In the genomic region with DNA sequence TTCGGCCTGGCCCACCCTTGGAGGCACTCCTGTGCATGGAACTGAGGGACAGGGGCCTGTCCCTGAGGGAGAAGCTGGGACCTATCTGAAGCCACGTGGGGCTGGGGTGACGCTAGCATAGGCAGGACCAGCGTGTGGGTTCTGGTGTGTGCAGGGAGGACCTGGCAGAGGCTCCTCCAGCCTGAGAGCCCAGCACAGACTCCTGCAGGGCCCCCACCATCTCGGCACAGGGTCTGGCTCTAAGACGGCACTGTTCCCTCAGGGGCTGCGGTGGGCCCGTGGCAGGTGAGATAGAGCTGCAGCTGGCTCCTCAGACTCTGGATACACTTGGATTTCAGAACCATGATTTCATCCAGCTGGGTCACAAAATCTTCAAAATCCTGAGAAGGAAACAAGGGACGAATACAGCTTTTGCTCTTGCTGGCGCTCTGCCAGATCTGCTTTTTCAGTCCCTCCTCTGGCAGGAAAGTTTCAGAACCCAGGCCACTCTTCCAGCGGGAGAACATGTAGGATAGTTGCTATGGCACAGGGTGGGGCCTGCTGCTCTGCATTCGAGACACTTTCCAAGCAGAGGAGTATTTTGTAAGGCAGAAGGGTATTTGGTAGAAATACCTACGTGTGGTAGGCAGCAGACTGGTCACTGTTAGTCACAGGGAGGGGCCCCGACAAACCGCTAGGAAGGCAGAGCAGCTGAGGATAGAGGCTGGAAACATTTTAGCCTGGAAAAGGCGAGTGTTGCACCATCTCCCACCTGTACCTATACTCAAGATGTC, we compare ENCODE assay signal across 10 cellular contexts.
DNase-seq lines count a peak whose midpoint lies in the region; ATAC-seq and TF ChIP-seq lines count a peak whose summit lies in the region.
"Had no signal": no experiment of that assay in that cellular context is flagged by ENCODE, and none has a peak within 500 bp of the region (broad histone marks: within the 10 kb centered on the region; RNA-seq: fewer than 3 reads in every experiment).

No MANE protein-coding gene starts in this region.

- peaks cover 9% of the 10 kb centered on the region for H3F3A ChIP-seq in neural progenitor cell (ENCODE audit: low read depth)

- H3K4me1 Mint-ChIP-seq in neural progenitor cell, result peaks cover 4% of the 10 kb centered on the region

- H3K4me2 ChIP-seq in neural progenitor cell, result no peak overlapping the region

- peaks cover 7% of the 10 kb centered on the region for H3K27me3 Mint-ChIP-seq in neural progenitor cell (ENCODE audit: insufficient read depth, low read depth)

- no peak for ATAC-seq in sciatic nerve
- no peak for ATAC-seq in HG03521 (IDR thresholded peaks at IDR 0.05; ENCODE audit: unreplicated experiment)
- ATAC-seq in GM18873 (IDR thresholded peaks at IDR 0.05; ENCODE audit: low FRiP score, unreplicated experiment), result no peak

- H3K9ac ChIP-seq in neural progenitor cell, result no peak overlapping the region

- H3K9me3 Mint-ChIP-seq in neural progenitor cell, result no peaks in the 10 kb centered on the region

- no peak for TF ChIP-seq CTCF in AG09309 (IDR thresholded peaks at IDR 0.05; ENCODE audit: control insufficient read depth, insufficient read depth, low read depth, low read length, missing control alignments)
- TF ChIP-seq CTCF in epithelial cell of esophagus (IDR thresholded peaks at IDR 0.05; ENCODE audit: insufficient read depth, low read depth, low read length, missing control alignments), result no peak
- TF ChIP-seq CTCF in neural progenitor cell (IDR thresholded peaks at IDR 0.05), result no peak

- no peaks in the 10 kb centered on the region for H3K27me3 ChIP-seq in MG63
- no peaks in the 10 kb centered on the region for H3K27me3 ChIP-seq in neural progenitor cell

- no peak overlapping the region for H3K27ac ChIP-seq in neural progenitor cell

- H3K4me3 Mint-ChIP-seq in neural progenitor cell, result no peak overlapping the region

- peak overlapping the region; percentile 84 for H3K27ac Mint-ChIP-seq in neural progenitor cell

- H3K79me2 ChIP-seq in neural progenitor cell (ENCODE audit: low read depth), result no peaks in the 10 kb centered on the region

- H4K20me1 ChIP-seq in neural progenitor cell (ENCODE audit: low read depth), result peaks cover 5% of the 10 kb centered on the region

- DNase-seq in AG09309 (ENCODE audit: low read depth), result peak; percentile 49
- peak; percentile 81 for DNase-seq in MG63
- DNase-seq in epithelial cell of esophagus (ENCODE audit: low read depth), result peak; percentile 97
- no peak for DNase-seq in neural progenitor cell (ENCODE audit: low spot score)
- no peak for DNase-seq in sciatic nerve (ENCODE audit: low spot score)
- DNase-seq in NCI-H1105 (lab: John Stamatoyannopoulos, UW), result no peak
- DNase-seq: activated CD4-positive, alpha-beta T cell treated with anti-CD3 and anti-CD28 coated beads, Interleukin-2, amount 50 U/mL, for 48 hours; NCI-H2107 had no signal

- H2AFZ ChIP-seq in neural progenitor cell (replicated peaks), result no peak overlapping the region

- H3K4me1 ChIP-seq in neural progenitor cell, result no peaks in the 10 kb centered on the region

- H3K4me3 ChIP-seq in AG09309 (ENCODE audit: control insufficient read depth, low read depth, low read length), result no peak overlapping the region
- H3K4me3 ChIP-seq in MG63, result no peak overlapping the region
- no peak overlapping the region for H3K4me3 ChIP-seq in epithelial cell of esophagus (ENCODE audit: low read length)
- no peak overlapping the region for H3K4me3 ChIP-seq in neural progenitor cell

- H3K9me3 ChIP-seq in MG63 (no peaks in the 10 kb centered on the region), neural progenitor cell (ENCODE audit: low read depth) (no peaks in the 10 kb centered on the region)

- H3K36me3 ChIP-seq in MG63, result peaks cover 14% of the 10 kb centered on the region
- no peaks in the 10 kb centered on the region for H3K36me3 ChIP-seq in neural progenitor cell

- peaks cover 20% of the 10 kb centered on the region for H3K36me3 Mint-ChIP-seq in neural progenitor cell

- intact Hi-C loops in sciatic nerve (cut with DNase I), result loop anchor here (10.0 kb wide), 1 partner anchor 240 kb away; no protein-coding TSS in a partner anchor

Comparison
In these comparisons a context has a peak if more than half of its experiments do, and no peak if none do; other contexts are left out.
1. DNase-seq: peak in AG09309 (single experiment), MG63 (single experiment) and epithelial cell of esophagus (single experiment); none in neural progenitor cell (single experiment), sciatic nerve (single experiment) and NCI-H1105 (single experiment).